8 cellular contexts compared by ENCODE assay signal in genomic region chr2:197308635-197309368, GRCh38. TPM values are rescaled to one million over a fixed set of nuclear protein-coding genes. Genes with fewer than 3 reads are reported as not detected.
DNase-seq lines count a peak whose midpoint lies in the region; ATAC-seq and TF ChIP-seq lines count a peak whose summit lies in the region.

No MANE protein-coding gene starts in this region.

- H3K9me3 ChIP-seq in liver (ENCODE audit: control insufficient read depth in 4 of 4, low read length in 3 of 4) (no peaks in the 10 kb centered on the region), right lobe of liver (no peaks in the 10 kb centered on the region), mucosa of rectum (ENCODE audit: control insufficient read depth in 2 of 2, low read length in 2 of 2) (no peaks in the 10 kb centered on the region)

- ATAC-seq in right lobe of liver (no peak), GM18520 (IDR thresholded peaks at IDR 0.05; ENCODE audit: unreplicated experiment) (no peak)

- H3K4me3 Mint-ChIP-seq in activated T-helper 1 cell treated with anti-CD3 and anti-CD28 coated beads, Interleukin-12 subunit alpha, Interleukin-12 subunit beta, Interleukin-2, Interleukin-4 antibody, amounts not matched to agents 30 ng/mL and 10 ng/mL and 1 ng/mL, durations not matched to agents 14 hours and 24 hours and 36 hours = peak overlapping the region; percentile 91

- H3K27ac ChIP-seq in liver (ENCODE audit: low read depth in 1 of 2, low read length in 2 of 2) (peak overlapping the region; percentile 11 to 31), right lobe of liver (peak overlapping the region in 1 of 3 donors; percentile 94), mucosa of rectum (ENCODE audit: low read depth in 2 of 2, low read length in 2 of 2) (peak overlapping the region; percentile 57 to 87), RWPE1 (no peak overlapping the region)

- H3K27me3 ChIP-seq in liver (ENCODE audit: control insufficient read depth in 4 of 4, insufficient read depth in 4 of 4, low read length in 3 of 4) (no peaks in the 10 kb centered on the region), right lobe of liver (no peaks in the 10 kb centered on the region), mucosa of rectum (ENCODE audit: control insufficient read depth in 2 of 2, insufficient read depth in 2 of 2, low read length in 2 of 2) (no peaks in the 10 kb centered on the region)

- H3K9ac ChIP-seq in liver (ENCODE audit: low read depth in 1 of 2, low read length in 2 of 2) (peak overlapping the region; percentile 73 to 90), mucosa of rectum (ENCODE audit: low read depth in 1 of 2, low read length in 2 of 2) (peak overlapping the region in 1 of 2 donors; percentile 63)

- no peaks in the 10 kb centered on the region for H3K9me3 Mint-ChIP-seq in activated T-helper 1 cell treated with anti-CD3 and anti-CD28 coated beads, Interleukin-12 subunit alpha, Interleukin-12 subunit beta, Interleukin-2, Interleukin-4 antibody, amounts not matched to agents 30 ng/mL and 10 ng/mL and 1 ng/mL, durations not matched to agents 14 hours and 24 hours and 36 hours

- peaks cover 18% of the 10 kb centered on the region for H3K36me3 Mint-ChIP-seq in activated T-helper 1 cell treated with anti-CD3 and anti-CD28 coated beads, Interleukin-12 subunit alpha, Interleukin-12 subunit beta, Interleukin-2, Interleukin-4 antibody, amounts not matched to agents 30 ng/mL and 10 ng/mL and 1 ng/mL, durations not matched to agents 14 hours and 24 hours and 36 hours (ENCODE audit: low read depth)

- in situ Hi-C loops in ACHN (cut with HindIII; ENCODE audit: low pct_ligation_motif_present, low pct_unique_long_range_greater_than_20kb, low sequenced_read_pairs) = no loop called here

- H3K4me1 Mint-ChIP-seq in activated T-helper 1 cell treated with anti-CD3 and anti-CD28 coated beads, Interleukin-12 subunit alpha, Interleukin-12 subunit beta, Interleukin-2, Interleukin-4 antibody, amounts not matched to agents 30 ng/mL and 10 ng/mL and 1 ng/mL, durations not matched to agents 14 hours and 24 hours and 36 hours (ENCODE audit: low read depth) = peaks cover 73% of the 10 kb centered on the region

- TF ChIP-seq RAD21 in liver (IDR thresholded peaks at IDR 0.05) = no peak

- DNase-seq in right lobe of liver (no peak), ACHN (no peak), islet precursor cell (no peak), RWPE1 (ENCODE audit: low spot score) (no peak)
- DNase-seq in activated T-helper 1 cell treated with anti-CD3 and anti-CD28 coated beads, Interleukin-12 subunit alpha, Interleukin-12 subunit beta, Interleukin-2, Interleukin-4 antibody, amounts not matched to agents 30 ng/mL and 10 ng/mL and 1 ng/mL, durations not matched to agents 14 hours and 24 hours and 36 hours (ENCODE audit: low spot score) = no peak

- 76% methylated on average over 3 of the region's 3 CpGs for WGBS in liver
- WGBS in right lobe of liver (ENCODE audit: insufficient coverage, low coverage, low lambda C conversion rate, missing lambda C conversion rate) = 76% methylated on average over 3 of the region's 3 CpGs

- TF ChIP-seq POLR2A in right lobe of liver (IDR thresholded peaks at IDR 0.05) = no peak

- POLR2A ChIA-PET in RWPE1 (lab: Yijun Ruan, JAX; ENCODE audit: low non-redundant PET) = interaction anchor here (0.6 kb wide), 1 partner anchor 433 kb away, joined by 7 read pairs; no protein-coding TSS in a partner anchor

- TF ChIP-seq CTCF in liver (IDR thresholded peaks at IDR 0.05; ENCODE audit: low read depth, low read length, missing input control) (no peak), right lobe of liver (IDR thresholded peaks at IDR 0.05) (no peak), RWPE1 (conservative IDR thresholded peaks at IDR 0.05; ENCODE audit: low read depth) (no peak)

- H3K27me3 Mint-ChIP-seq in activated T-helper 1 cell treated with anti-CD3 and anti-CD28 coated beads, Interleukin-12 subunit alpha, Interleukin-12 subunit beta, Interleukin-2, Interleukin-4 antibody, amounts not matched to agents 30 ng/mL and 10 ng/mL and 1 ng/mL, durations not matched to agents 14 hours and 24 hours and 36 hours (ENCODE audit: insufficient read depth) = no peaks in the 10 kb centered on the region

- no peaks in the 10 kb centered on the region for H3K36me3 ChIP-seq in liver (ENCODE audit: control insufficient read depth in 4 of 4, insufficient read depth in 3 of 4, low read depth in 1 of 4, low read length in 3 of 4)
- H3K36me3 ChIP-seq in right lobe of liver = no peaks in the 10 kb centered on the region
- H3K36me3 ChIP-seq in mucosa of rectum (ENCODE audit: control insufficient read depth in 2 of 2, insufficient read depth in 2 of 2, low read length in 2 of 2) = no peaks in the 10 kb centered on the region

- peak overlapping the region; percentile 98 for H3K27ac Mint-ChIP-seq in activated T-helper 1 cell treated with anti-CD3 and anti-CD28 coated beads, Interleukin-12 subunit alpha, Interleukin-12 subunit beta, Interleukin-2, Interleukin-4 antibody, amounts not matched to agents 30 ng/mL and 10 ng/mL and 1 ng/mL, durations not matched to agents 14 hours and 24 hours and 36 hours

- CTCF ChIA-PET in RWPE1 (lab: Yijun Ruan, JAX) = interaction anchor here (0.6 kb wide), 1 partner anchor 20 kb away, joined by 4 read pairs; no protein-coding TSS in a partner anchor

- intact Hi-C loops in right lobe of liver (cut with DNase I) = no loop called here
- intact Hi-C loops in activated T-helper 1 cell treated with anti-CD3 and anti-CD28 coated beads, Interleukin-12 subunit alpha, Interleukin-12 subunit beta, Interleukin-2, Interleukin-4 antibody, amounts not matched to agents 30 ng/mL and 10 ng/mL and 1 ng/mL, durations not matched to agents 14 hours and 24 hours and 36 hours (cut with micrococcal nuclease) = loop anchor here (1.0 to 10.0 kb wide), 9 partner anchors 15 to 1144 kb away; partner anchors contain the start of gene HSPD1

- peak overlapping the region in 2 of 3 donors; percentile 93 to 95 for H3K4me3 ChIP-seq in liver (ENCODE audit: low read depth in 1 of 3, low read length in 3 of 3)
- peak overlapping the region in 1 of 3 donors; percentile 67 for H3K4me3 ChIP-seq in right lobe of liver
- peak overlapping the region; percentile 75 to 81 for H3K4me3 ChIP-seq in mucosa of rectum (ENCODE audit: low read length in 2 of 2)

- H3K4me1 ChIP-seq in liver (ENCODE audit: control insufficient read depth in 4 of 4, insufficient read depth in 4 of 4, low read length in 3 of 4) (peaks cover 0 to 2% (median 0%) of the 10 kb centered on the region in 4 donors), right lobe of liver (peaks cover 0 to 27% (median 0%) of the 10 kb centered on the region in 4 donors), mucosa of rectum (ENCODE audit: control insufficient read depth in 2 of 2, insufficient read depth in 2 of 2, low read length in 2 of 2) (peaks cover 9 to 16% of the 10 kb centered on the region in 2 donors)

TF ChIP-seq in liver, 16 proteins besides CTCF, POLR2A, EP300 and RAD21 (continues in another document):
- TF ChIP-seq JUND (IDR thresholded peaks at IDR 0.05) = no peak
- no peak for TF ChIP-seq YY1 (IDR thresholded peaks at IDR 0.05)
- no peak for TF ChIP-seq REST (IDR thresholded peaks at IDR 0.05)
- no peak for TF ChIP-seq ZBTB33 (IDR thresholded peaks at IDR 0.05)
- no peak for TF ChIP-seq FOXA2 (IDR thresholded peaks at IDR 0.05)
- no peak for TF ChIP-seq HNF4G (IDR thresholded peaks at IDR 0.05)

RNA-seq across cellular contexts. Expression of gene ANKRD44, which starts 1.8 kb away (rescaled TPM):
- total RNA-seq in liver (10 to 100 TPM in 1 of 2 donors, 1 to 10 TPM in 1; 7.2 to 18.2 TPM), right lobe of liver (10 to 100 TPM in 4 of 6 experiments, 1 to 10 TPM in 2; 7.9 to 19.5 (median 13.3) TPM)
- 1 to 10 TPM; 3.8 to 6.4 TPM for polyA plus RNA-seq in liver
- 153 and 159 TPM in 2 replicates for total RNA-seq in activated T-helper 1 cell treated with anti-CD3 and anti-CD28 coated beads, Interleukin-12 subunit alpha, Interleukin-12 subunit beta, Interleukin-2, Interleukin-4 antibody, amounts not matched to agents 30 ng/mL and 10 ng/mL and 1 ng/mL, durations not matched to agents 14 hours and 24 hours and 36 hours
